In genomic region chr1:152743371-152744145, GRCh38 we compare ENCODE assay signal across 22 cellular contexts. TPM values are rescaled to one million over a fixed set of nuclear protein-coding genes. Genes with fewer than 3 reads are reported as not detected.
A peak's percentile ranks its signal among the peaks of the same experiment; 100 is the strongest.
DNase-seq lines count a peak whose midpoint lies in the region; ATAC-seq and TF ChIP-seq lines count a peak whose summit lies in the region.
"Had no signal": no experiment of that assay in that cellular context is flagged by ENCODE, and none has a peak within 500 bp of the region (broad histone marks: within the 10 kb centered on the region; RNA-seq: fewer than 3 reads in every experiment).

No MANE protein-coding gene starts in this region.

- H3K36me3 ChIP-seq in mammary epithelial cell (ENCODE audit: insufficient read depth, low read length) = no peaks in the 10 kb centered on the region
- H3K36me3 ChIP-seq: BLaER1 treated with 17β-estradiol and CSF1 and Interleukin-3, amounts not matched to agents 10 nM and 100 nM had no signal

- ATAC-seq in HG03139 (IDR thresholded peaks at IDR 0.05; ENCODE audit: unreplicated experiment) = no peak
- ATAC-seq: CD8-positive, alpha-beta T cell; K562; Right ventricle myocardium inferior had no signal

- intact Hi-C loops in mammary epithelial cell (cut with micrococcal nuclease) = loop anchor here (2.0 to 5.0 kb wide), 3 partner anchors 25 to 449 kb away; no protein-coding TSS in a partner anchor

- no peak for TF ChIP-seq CTCF in mammary epithelial cell (conservative IDR thresholded peaks at IDR 0.05 in 1 of 2, IDR thresholded peaks at IDR 0.05 in 1 of 2; ENCODE audit: extremely low read depth in 1 of 2, insufficient read depth in 1 of 2, low read depth in 1 of 2, low read length in 2 of 2)
- TF ChIP-seq CTCF in fibroblast of the aortic adventitia (IDR thresholded peaks at IDR 0.05; ENCODE audit: insufficient read depth, low read length) = no peak

- no peaks in the 10 kb centered on the region for H3K27me3 ChIP-seq in mammary epithelial cell (ENCODE audit: insufficient read depth, low read length)

- H3K9ac ChIP-seq in mammary epithelial cell (ENCODE audit: insufficient read depth, low read length) = no peak overlapping the region
- H3K9ac ChIP-seq: BLaER1 treated with 17β-estradiol and CSF1 and Interleukin-3, amounts not matched to agents 10 nM and 100 nM had no signal

- whole genome bisulfite sequencing in mammary epithelial cell (ENCODE audit: low coverage, missing lambda C conversion rate) = 0% methylated on average over 2 of the region's 2 CpGs

- peak overlapping the region; percentile 52 for H3K27ac ChIP-seq in mammary epithelial cell (ENCODE audit: insufficient read depth, low read depth, low read length)
- H3K27ac ChIP-seq: BLaER1 treated with 17β-estradiol and CSF1 and Interleukin-3, amounts not matched to agents 10 nM and 100 nM; HL-60 had no signal

- H3K9me3 ChIP-seq in mammary epithelial cell (replicated peaks; ENCODE audit: insufficient read depth, low read length) = no peaks in the 10 kb centered on the region
- H3K9me3 ChIP-seq: BLaER1 treated with 17β-estradiol and CSF1 and Interleukin-3, amounts not matched to agents 10 nM and 100 nM had no signal

- H3K4me3 ChIP-seq in mammary epithelial cell (replicated peaks in 1 of 3; ENCODE audit: insufficient read depth in 1 of 3, low read depth in 2 of 3, low read length in 3 of 3) (no peak overlapping the region), fibroblast of the aortic adventitia (ENCODE audit: low read depth, low read length) (no peak overlapping the region)
- H3K4me3 ChIP-seq: BLaER1 treated with 17β-estradiol and CSF1 and Interleukin-3, amounts not matched to agents 10 nM and 100 nM; K562 had no signal

- H3K4me2 ChIP-seq in mammary epithelial cell (ENCODE audit: insufficient read depth, low read depth, low read length) = peak overlapping the region; percentile 45

- dilution Hi-C loops in mammary epithelial cell (cut with HindIII; ENCODE audit: low sequenced_read_pairs) = no loop called here

- in situ Hi-C loops in mammary epithelial cell (cut with MboI; ENCODE audit: low sequenced_read_pairs in 2 of 2) = no loop called here

- TSS peak; percentile 97 for BruUV-seq in mammary epithelial cell (replicated peaks; lab: Mats Ljungman, UMichigan)

- CTCF ChIA-PET in mammary epithelial cell (lab: Charles Lee; ENCODE audit: low non-redundant PET) = no interaction called here

- peaks cover 72% of the 10 kb centered on the region for H3K4me1 ChIP-seq in mammary epithelial cell (ENCODE audit: insufficient read depth, low read length)

- DNase-seq in ELR (ENCODE audit: low read depth) = peak; percentile 79
- DNase-seq in HPDE6-E6E7 (ENCODE audit: extremely low spot score) = peak; percentile 56
- DNase-seq in mammary epithelial cell = peak; percentile 88
- peak; percentile 11 for DNase-seq in fibroblast of the aortic adventitia (ENCODE audit: low read depth)
- no peak for DNase-seq in COLO829 (ENCODE audit: low spot score)
- no peak for DNase-seq in activated CD8-positive, alpha-beta memory T cell treated with anti-CD3 and anti-CD28 coated beads, Interleukin-2, amount 50 U/mL, for 4 hours
- DNase-seq in stimulated activated CD4-positive, alpha-beta T cell treated with anti-CD3 and anti-CD28 coated beads, Interleukin-2, amount 100 ng/mL, for 48 hours = no peak
- DNase-seq: CD8-positive, alpha-beta T cell; DMS53; EL; MV-4-11; NCI-H1417 treated with DMSO at 0.1 percent for 48 hours; NCI-H187 treated with DMSO at 0.1 percent for 48 hours; NCI-H2227 treated with DMSO at 0.1 percent for 48 hours; NCI-H524 had no signal

- H3K79me2 ChIP-seq in mammary epithelial cell (ENCODE audit: insufficient read depth, low read length) = no peaks in the 10 kb centered on the region

- H4K20me1 ChIP-seq in mammary epithelial cell (ENCODE audit: insufficient read depth, low read length) = no peaks in the 10 kb centered on the region
- H4K20me1 ChIP-seq: BLaER1 treated with 17β-estradiol and CSF1 and Interleukin-3, amounts not matched to agents 10 nM and 100 nM had no signal

- H2AFZ ChIP-seq in mammary epithelial cell (ENCODE audit: low read depth, low read length) = peak overlapping the region; percentile 43

RNA-seq across cellular contexts. Expression of gene KPRP, which starts 14.3 kb away (rescaled TPM):
- 1 to 10 TPM in 1 of 2 donors, not detected in 1; 1.2 TPM for total RNA-seq in mammary epithelial cell
- 0.62 TPM for polyA plus RNA-seq in mammary epithelial cell
- polyA minus RNA-seq in mammary epithelial cell = not detected
- not detected in 2 replicates for total RNA-seq in fibroblast of the aortic adventitia (ENCODE audit: low replicate concordance)
- total RNA-seq: A673; CD8-positive, alpha-beta T cell; K562; Right ventricle myocardium inferior; SK-MEL-5 had no signal
- polyA plus RNA-seq: K562 had no signal

RNA-seq across cellular contexts. Expression of gene LCE1F, which starts 31.4 kb away (rescaled TPM):
- total RNA-seq in mammary epithelial cell = 10 to 100 TPM in 1 of 2 donors, not detected in 1; 10.1 TPM
- polyA plus RNA-seq in mammary epithelial cell = 1.1 TPM
- polyA minus RNA-seq in mammary epithelial cell = not detected
- not detected in 2 replicates for total RNA-seq in fibroblast of the aortic adventitia (ENCODE audit: low replicate concordance)
- total RNA-seq: A673; CD8-positive, alpha-beta T cell; K562; Right ventricle myocardium inferior; SK-MEL-5 had no signal
- polyA plus RNA-seq: K562 had no signal

RNA-seq across cellular contexts. Expression of gene LCE4A, which starts 35.6 kb away (rescaled TPM):
- total RNA-seq in mammary epithelial cell (not detected), fibroblast of the aortic adventitia (ENCODE audit: low replicate concordance) (not detected in 2 replicates)
- not detected for polyA plus RNA-seq in mammary epithelial cell
- not detected for polyA minus RNA-seq in mammary epithelial cell
- total RNA-seq: A673; CD8-positive, alpha-beta T cell; K562; Right ventricle myocardium inferior; SK-MEL-5 had no signal
- polyA plus RNA-seq: K562 had no signal

RNA-seq across cellular contexts. Expression of gene LCE1E, which starts 42.5 kb away (rescaled TPM):
- total RNA-seq in mammary epithelial cell (1 to 10 TPM in 1 of 2 donors, not detected in 1; 2.9 TPM), fibroblast of the aortic adventitia (ENCODE audit: low replicate concordance) (not detected in 2 replicates)
- polyA plus RNA-seq in mammary epithelial cell = 3.4 TPM
- not detected for polyA minus RNA-seq in mammary epithelial cell
- total RNA-seq: A673; CD8-positive, alpha-beta T cell; K562; Right ventricle myocardium inferior; SK-MEL-5 had no signal
- polyA plus RNA-seq: K562 had no signal

RNA-seq across cellular contexts. Expression of gene LCE2A, which starts 45.4 kb away (rescaled TPM):
- total RNA-seq in mammary epithelial cell = not detected
- polyA plus RNA-seq in mammary epithelial cell = not detected
- polyA minus RNA-seq in mammary epithelial cell = not detected
- total RNA-seq in fibroblast of the aortic adventitia (ENCODE audit: low replicate concordance) = not detected in 2 replicates
- total RNA-seq: A673; CD8-positive, alpha-beta T cell; K562; Right ventricle myocardium inferior had no signal
- polyA plus RNA-seq: K562 had no signal

Comparison
In these comparisons a context has a peak if more than half of its experiments do, and no peak if none do; other contexts are left out.
1. DNase-seq: peak in ELR (single experiment), HPDE6-E6E7 (single experiment), mammary epithelial cell (single experiment) and fibroblast of the aortic adventitia (single experiment); none in COLO829 (single experiment), activated CD8-positive, alpha-beta memory T cell treated with anti-CD3 and anti-CD28 coated beads, Interleukin-2, amount 50 U/mL, for 4 hours (single experiment) and stimulated activated CD4-positive, alpha-beta T cell treated with anti-CD3 and anti-CD28 coated beads, Interleukin-2, amount 100 ng/mL, for 48 hours (0 of 2).